12 cellular contexts compared by ENCODE assay signal in genomic region chr4:111930658-111931057, GRCh38.
DNase-seq lines count a peak whose midpoint lies in the region; ATAC-seq and FAIRE-seq lines count a peak whose summit lies in the region.
"Had no signal": no experiment of that assay in that cellular context is flagged by ENCODE, and none has a peak within 500 bp of the region (broad histone marks: within the 10 kb centered on the region; RNA-seq: fewer than 3 reads in every experiment).

No MANE protein-coding gene starts in this region.

- FAIRE-seq in frontal cortex (lab: Jason Lieb, UNC) = no peak
- FAIRE-seq: kidney had no signal

- DNase-seq in CD1c-positive myeloid dendritic cell (ENCODE audit: extremely low spot score) = peak; percentile 71
- DNase-seq in frontal cortex (ENCODE audit: low spot score in 2 of 2) = no peak
- DNase-seq in SHP77 (lab: John Stamatoyannopoulos, UW) = no peak
- no peak for DNase-seq in cerebellar cortex (ENCODE audit: low spot score)
- DNase-seq in NCI-H2227 treated with DMSO at 0.1 percent for 48 hours (lab: John Stamatoyannopoulos, UW) = no peak
- DNase-seq: activated naive CD8-positive, alpha-beta T cell treated with anti-CD3 and anti-CD28 coated beads, Interleukin-2, amount 50 U/mL, for 24 hours; Kasumi-1; kidney; PC-3 had no signal

- ATAC-seq in GM19324 (IDR thresholded peaks at IDR 0.05; ENCODE audit: low FRiP score, unreplicated experiment) = peak; percentile 93
- peak; percentile 94 for ATAC-seq in HG02840 (IDR thresholded peaks at IDR 0.05; ENCODE audit: low FRiP score, unreplicated experiment)
- ATAC-seq in HG03571 (IDR thresholded peaks at IDR 0.05; ENCODE audit: unreplicated experiment) = peak; percentile 99
- ATAC-seq: activated naive CD8-positive, alpha-beta T cell treated with anti-CD3 and anti-CD28 coated beads, Interleukin-2, amount 50 U/mL, for 24 hours; PC-3 had no signal
